In genomic region chr4:152244659-152245058, GRCh38 we compare ENCODE assay signal across 14 cellular contexts.
DNase-seq lines count a peak whose midpoint lies in the region; ATAC-seq and TF ChIP-seq lines count a peak whose summit lies in the region.
"Had no signal": no experiment of that assay in that cellular context is flagged by ENCODE, and none has a peak within 500 bp of the region (broad histone marks: within the 10 kb centered on the region; RNA-seq: fewer than 3 reads in every experiment).

No MANE protein-coding gene starts in this region.

- H3K27me3 ChIP-seq in CD4-positive, alpha-beta memory T cell (ENCODE audit: insufficient read depth, low read length), result no peaks in the 10 kb centered on the region
- no peaks in the 10 kb centered on the region for H3K27me3 ChIP-seq in thyroid gland

- H3K27ac ChIP-seq in CD4-positive, alpha-beta memory T cell (ENCODE audit: low read depth, low read length), result no peak overlapping the region
- H3K27ac ChIP-seq in thyroid gland, result peak overlapping the region; percentile 28 to 70 (median 62)
- H3K27ac ChIP-seq: A549 had no signal

- no peak for ATAC-seq in stimulated activated naive CD8-positive, alpha-beta T cell treated with anti-CD3 and anti-CD28 coated beads, Interleukin-15, amount 100 ng/mL, for 72 hours
- ATAC-seq in stimulated activated naive CD8-positive, alpha-beta T cell treated with anti-CD3 and anti-CD28 coated beads, Interleukin-15, Interleukin-2, amounts not matched to agents 100 U/mL and 50 U/mL, for 24 hours, result no peak
- ATAC-seq: A549; CD8-positive, alpha-beta T cell; HCT116; HepG2 had no signal

- CTCF ChIA-PET in CD4-positive, alpha-beta memory T cell (lab: Charles Lee; ENCODE audit: partially characterized antibody), result interaction anchor here (0.9 kb wide), 1 partner anchor 11 kb away, joined by 3 read pairs; no protein-coding TSS in a partner anchor

- no peak overlapping the region for H3K4me3 Mint-ChIP-seq in stimulated activated naive CD8-positive, alpha-beta T cell treated with anti-CD3 and anti-CD28 coated beads, Interleukin-15, amount 100 ng/mL, for 72 hours
- H3K4me3 Mint-ChIP-seq in CD4-positive, alpha-beta memory T cell, result peak overlapping the region in 1 of 8 donors; percentile 20
- no peak overlapping the region for H3K4me3 Mint-ChIP-seq in dendritic cell treated with granulocyte-macrophage colony-stimulating factor and Interleukin-4, amounts not matched to agents 40 ng/mL and 50 ng/mL, for 4 days
- H3K4me3 Mint-ChIP-seq: CD8-positive, alpha-beta T cell had no signal

- H3K9me3 ChIP-seq in CD4-positive, alpha-beta memory T cell (ENCODE audit: control insufficient read depth in 1 of 2, low read length in 2 of 2), result no peaks in the 10 kb centered on the region
- H3K9me3 ChIP-seq in thyroid gland, result no peaks in the 10 kb centered on the region
- H3K9me3 ChIP-seq: A549 had no signal

- no peaks in the 10 kb centered on the region for H3K36me3 Mint-ChIP-seq in CD4-positive, alpha-beta memory T cell
- H3K36me3 Mint-ChIP-seq in dendritic cell treated with granulocyte-macrophage colony-stimulating factor and Interleukin-4, amounts not matched to agents 40 ng/mL and 50 ng/mL, for 4 days (ENCODE audit: low read depth), result no peaks in the 10 kb centered on the region
- H3K36me3 Mint-ChIP-seq: CD8-positive, alpha-beta T cell had no signal

- H3K9me3 Mint-ChIP-seq in stimulated activated naive CD8-positive, alpha-beta T cell treated with anti-CD3 and anti-CD28 coated beads, Interleukin-15, amount 100 ng/mL, for 72 hours, result peaks cover 0 to 7% of the 10 kb centered on the region in 2 donors
- no peaks in the 10 kb centered on the region for H3K9me3 Mint-ChIP-seq in CD4-positive, alpha-beta memory T cell
- H3K9me3 Mint-ChIP-seq in dendritic cell treated with granulocyte-macrophage colony-stimulating factor and Interleukin-4, amounts not matched to agents 40 ng/mL and 50 ng/mL, for 4 days, result no peaks in the 10 kb centered on the region
- H3K9me3 Mint-ChIP-seq: CD8-positive, alpha-beta T cell had no signal

- POLR2A ChIA-PET in CD4-positive, alpha-beta memory T cell (lab: Charles Lee; ENCODE audit: partially characterized antibody), result interaction anchor here (1.1 to 3.6 kb wide), 2 partner anchors 11 to 38 kb away, joined by 4 to 34 read pairs; no protein-coding TSS in a partner anchor

- H3K27ac Mint-ChIP-seq in stimulated activated naive CD8-positive, alpha-beta T cell treated with anti-CD3 and anti-CD28 coated beads, Interleukin-15, amount 100 ng/mL, for 72 hours, result peak overlapping the region; percentile 22 to 84
- H3K27ac Mint-ChIP-seq in CD4-positive, alpha-beta memory T cell, result peak overlapping the region in 4 of 7 donors; percentile 11 to 75 (median 30)
- H3K27ac Mint-ChIP-seq in dendritic cell treated with granulocyte-macrophage colony-stimulating factor and Interleukin-4, amounts not matched to agents 40 ng/mL and 50 ng/mL, for 4 days, result peak overlapping the region; percentile 58

- 35 to 41% methylated on average over 2 of the region's 2 CpGs for WGBS in thyroid gland, 2 donors

- H3K27me3 Mint-ChIP-seq in stimulated activated naive CD8-positive, alpha-beta T cell treated with anti-CD3 and anti-CD28 coated beads, Interleukin-15, amount 100 ng/mL, for 72 hours, result no peaks in the 10 kb centered on the region
- no peaks in the 10 kb centered on the region for H3K27me3 Mint-ChIP-seq in CD4-positive, alpha-beta memory T cell
- H3K27me3 Mint-ChIP-seq in dendritic cell treated with granulocyte-macrophage colony-stimulating factor and Interleukin-4, amounts not matched to agents 40 ng/mL and 50 ng/mL, for 4 days, result peaks cover 6% of the 10 kb centered on the region

- peaks cover 32% of the 10 kb centered on the region for H3K4me1 Mint-ChIP-seq in stimulated activated naive CD8-positive, alpha-beta T cell treated with anti-CD3 and anti-CD28 coated beads, Interleukin-15, amount 100 ng/mL, for 72 hours
- peaks cover 26 to 49% (median 37%) of the 10 kb centered on the region in 4 donors for H3K4me1 Mint-ChIP-seq in CD4-positive, alpha-beta memory T cell
- H3K4me1 Mint-ChIP-seq in dendritic cell treated with granulocyte-macrophage colony-stimulating factor and Interleukin-4, amounts not matched to agents 40 ng/mL and 50 ng/mL, for 4 days (ENCODE audit: low read depth), result peaks cover 20% of the 10 kb centered on the region

- H3K4me3 ChIP-seq in CD4-positive, alpha-beta memory T cell (ENCODE audit: low read length in 2 of 2), result no peak overlapping the region
- no peak overlapping the region for H3K4me3 ChIP-seq in thyroid gland (replicated peaks in 1 of 3)
- H3K4me3 ChIP-seq: A549 had no signal

- DNase-seq in stimulated activated naive CD8-positive, alpha-beta T cell treated with anti-CD3 and anti-CD28 coated beads, Interleukin-15, amount 100 ng/mL, for 72 hours, result no peak
- DNase-seq in stimulated activated naive CD8-positive, alpha-beta T cell treated with anti-CD3 and anti-CD28 coated beads, Interleukin-15, Interleukin-2, amounts not matched to agents 100 U/mL and 50 U/mL, for 24 hours, result no peak
- no peak for DNase-seq in CD4-positive, alpha-beta memory T cell
- DNase-seq in thyroid gland (peak; percentile 87 to 88), OCI-M1 (lab: John Stamatoyannopoulos, UW) (no peak), DMS79 treated with DMSO at 0.1 percent for 48 hours (lab: John Stamatoyannopoulos, UW) (no peak), hippocampal formation (lab: John Stamatoyannopoulos, UW) (no peak)
- DNase-seq: COR-L47, GF-D8 had no signal

- no peak for TF ChIP-seq POLR2A in thyroid gland (IDR thresholded peaks at IDR 0.05)

- no peak for TF ChIP-seq CTCF in thyroid gland (IDR thresholded peaks at IDR 0.05)

- H3K36me3 ChIP-seq in CD4-positive, alpha-beta memory T cell (ENCODE audit: insufficient read depth, low read length), result no peaks in the 10 kb centered on the region
- H3K36me3 ChIP-seq in thyroid gland, result no peaks in the 10 kb centered on the region

- intact Hi-C loops in CD4-positive, alpha-beta memory T cell (cut with micrococcal nuclease), result no loop called here
- intact Hi-C loops in dendritic cell treated with granulocyte-macrophage colony-stimulating factor and Interleukin-4, amounts not matched to agents 40 ng/mL and 50 ng/mL, for 4 days (cut with micrococcal nuclease), result no loop called here
- intact Hi-C loops in thyroid gland (cut with DNase I), result no loop called here

- H3K4me1 ChIP-seq in CD4-positive, alpha-beta memory T cell (ENCODE audit: insufficient read depth, low read length), result peaks cover 40% of the 10 kb centered on the region
- H3K4me1 ChIP-seq in thyroid gland, result peaks cover 17 to 33% of the 10 kb centered on the region in 2 donors
- H3K4me1 ChIP-seq: A549 had no signal

Comparison
In these comparisons a context has a peak if more than half of its experiments do, and no peak if none do; other contexts are left out.
1. DNase-seq: peak in thyroid gland (2 of 2); none in stimulated activated naive CD8-positive, alpha-beta T cell treated with anti-CD3 and anti-CD28 coated beads, Interleukin-15, amount 100 ng/mL, for 72 hours (0 of 2), stimulated activated naive CD8-positive, alpha-beta T cell treated with anti-CD3 and anti-CD28 coated beads, Interleukin-15, Interleukin-2, amounts not matched to agents 100 U/mL and 50 U/mL, for 24 hours (single experiment), CD4-positive, alpha-beta memory T cell (0 of 5), OCI-M1 (single experiment), DMS79 treated with DMSO at 0.1 percent for 48 hours (single experiment) and hippocampal formation (0 of 2).
2. Peak in every context shown above with its lines, with median percentiles within 50 percentile points of each other: H3K27ac Mint-ChIP-seq.